ENCODE assay signal across 24 cellular contexts in the genomic region with DNA sequence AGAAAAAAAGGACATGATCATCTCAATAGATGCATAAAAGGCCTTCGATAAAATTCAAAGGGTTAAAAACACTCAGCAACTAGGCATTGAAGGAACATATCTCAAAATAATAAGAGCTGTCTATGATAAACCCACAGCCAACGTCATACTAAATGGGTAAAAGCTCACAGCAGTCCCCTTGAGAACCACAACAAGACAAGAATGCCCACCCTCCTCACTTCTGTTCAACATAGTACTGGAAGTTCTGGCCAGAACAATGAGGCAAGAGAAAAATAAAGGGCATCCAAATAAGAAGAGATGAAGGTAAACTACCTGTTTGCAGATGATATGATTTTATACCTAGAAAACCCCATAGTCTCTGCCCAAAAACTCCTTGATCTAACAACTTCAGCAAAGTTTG.
A peak's percentile ranks its signal among the peaks of the same experiment; 100 is the strongest.
DNase-seq lines count a peak whose midpoint lies in the region; ATAC-seq lines count a peak whose summit lies in the region.
"Had no signal": no experiment of that assay in that cellular context is flagged by ENCODE, and none has a peak within 500 bp of the region (broad histone marks: within the 10 kb centered on the region; RNA-seq: fewer than 3 reads in every experiment).

No MANE protein-coding gene starts in this region.

- H3K9me3 ChIP-seq in naive thymus-derived CD4-positive, alpha-beta T cell (ENCODE audit: control insufficient read depth in 2 of 3, low read length in 3 of 3): peaks cover 0 to 6% (median 0%) of the 10 kb centered on the region in 3 experiments
- H3K9me3 ChIP-seq: BE2C, BLaER1 had no signal

- POLR2A ChIA-PET in activated naive CD8-positive, alpha-beta T cell treated with anti-CD3 and anti-CD28 coated beads, Interleukin-2, amount 10 ng/mL, durations not matched to agents 7 days and 5 days (lab: Charles Lee): no interaction called here
- POLR2A ChIA-PET in naive thymus-derived CD4-positive, alpha-beta T cell (lab: Charles Lee): no interaction called here

- ATAC-seq in activated naive CD8-positive, alpha-beta T cell treated with anti-CD3 and anti-CD28 coated beads, Interleukin-2, amount 10 ng/mL, durations not matched to agents 7 days and 5 days (ENCODE audit: low read depth): no peak
- ATAC-seq in activated naive CD8-positive, alpha-beta T cell treated with anti-CD3 and anti-CD28 coated beads, Interleukin-2, amount 50 U/mL, for 24 hours: no peak
- ATAC-seq in naive thymus-derived CD4-positive, alpha-beta T cell: no peak
- no peak for ATAC-seq in HG03196 (IDR thresholded peaks at IDR 0.05; ENCODE audit: unreplicated experiment)
- ATAC-seq: GM12878 had no signal

- peaks cover 47% of the 10 kb centered on the region for H3K9me3 Mint-ChIP-seq in activated naive CD4-positive, alpha-beta T cell treated with anti-CD3 and anti-CD28 coated beads, Interleukin-2, amount 10 ng/mL, durations not matched to agents 7 days and 5 days
- peaks cover 9% of the 10 kb centered on the region for H3K9me3 Mint-ChIP-seq in activated naive CD8-positive, alpha-beta T cell treated with anti-CD3 and anti-CD28 coated beads, Interleukin-2, amount 10 ng/mL, durations not matched to agents 7 days and 5 days
- H3K9me3 Mint-ChIP-seq in activated naive CD8-positive, alpha-beta T cell treated with anti-CD3 and anti-CD28 coated beads, Interleukin-2, amount 50 U/mL, for 24 hours: peaks cover 50% of the 10 kb centered on the region
- peaks cover 8 to 63% (median 27%) of the 10 kb centered on the region in 11 donors for H3K9me3 Mint-ChIP-seq in naive thymus-derived CD4-positive, alpha-beta T cell

- no peak overlapping the region for H3K4me3 Mint-ChIP-seq in activated naive CD4-positive, alpha-beta T cell treated with anti-CD3 and anti-CD28 coated beads, Interleukin-2, amount 10 ng/mL, durations not matched to agents 7 days and 5 days
- H3K4me3 Mint-ChIP-seq in activated naive CD8-positive, alpha-beta T cell treated with anti-CD3 and anti-CD28 coated beads, Interleukin-2, amount 10 ng/mL, durations not matched to agents 7 days and 5 days: peak overlapping the region; percentile 4
- H3K4me3 Mint-ChIP-seq in activated naive CD8-positive, alpha-beta T cell treated with anti-CD3 and anti-CD28 coated beads, Interleukin-2, amount 50 U/mL, for 24 hours: no peak overlapping the region
- peak overlapping the region in 3 of 10 donors; percentile 1 to 24 (median 3) for H3K4me3 Mint-ChIP-seq in naive thymus-derived CD4-positive, alpha-beta T cell
- H3K4me3 Mint-ChIP-seq: CD14-positive monocyte; CD4-positive, alpha-beta memory T cell; CD4-positive, CD25-positive, alpha-beta regulatory T cell; CD8-positive, alpha-beta memory T cell had no signal

- peaks cover 90% of the 10 kb centered on the region for H3K4me1 Mint-ChIP-seq in activated naive CD4-positive, alpha-beta T cell treated with anti-CD3 and anti-CD28 coated beads, Interleukin-2, amount 10 ng/mL, durations not matched to agents 7 days and 5 days
- peaks cover 13% of the 10 kb centered on the region for H3K4me1 Mint-ChIP-seq in activated naive CD8-positive, alpha-beta T cell treated with anti-CD3 and anti-CD28 coated beads, Interleukin-2, amount 10 ng/mL, durations not matched to agents 7 days and 5 days
- H3K4me1 Mint-ChIP-seq in activated naive CD8-positive, alpha-beta T cell treated with anti-CD3 and anti-CD28 coated beads, Interleukin-2, amount 50 U/mL, for 24 hours: peaks cover 26% of the 10 kb centered on the region
- H3K4me1 Mint-ChIP-seq in naive thymus-derived CD4-positive, alpha-beta T cell: peaks cover 5 to 88% (median 46%) of the 10 kb centered on the region in 7 donors
- H3K4me1 Mint-ChIP-seq: CD14-positive monocyte had no signal

- H3K27ac Mint-ChIP-seq in activated naive CD4-positive, alpha-beta T cell treated with anti-CD3 and anti-CD28 coated beads, Interleukin-2, amount 10 ng/mL, durations not matched to agents 7 days and 5 days: peak overlapping the region; percentile 81
- H3K27ac Mint-ChIP-seq in activated naive CD8-positive, alpha-beta T cell treated with anti-CD3 and anti-CD28 coated beads, Interleukin-2, amount 10 ng/mL, durations not matched to agents 7 days and 5 days: no peak overlapping the region
- no peak overlapping the region for H3K27ac Mint-ChIP-seq in activated naive CD8-positive, alpha-beta T cell treated with anti-CD3 and anti-CD28 coated beads, Interleukin-2, amount 50 U/mL, for 24 hours
- H3K27ac Mint-ChIP-seq in naive thymus-derived CD4-positive, alpha-beta T cell: peak overlapping the region in 5 of 9 donors; percentile 41 to 89 (median 74)
- H3K27ac Mint-ChIP-seq: CD14-positive monocyte; CD8-positive, alpha-beta memory T cell had no signal

- no peaks in the 10 kb centered on the region for H3K27me3 ChIP-seq in naive thymus-derived CD4-positive, alpha-beta T cell (ENCODE audit: control insufficient read depth in 2 of 2, insufficient read depth in 2 of 2, low read length in 2 of 2)
- H3K27me3 ChIP-seq: BE2C, BLaER1 had no signal

- no peak overlapping the region for H3K27ac ChIP-seq in naive thymus-derived CD4-positive, alpha-beta T cell (ENCODE audit: low read depth, low read length)
- H3K27ac ChIP-seq: BLaER1 had no signal

- H3K36me3 Mint-ChIP-seq in activated naive CD4-positive, alpha-beta T cell treated with anti-CD3 and anti-CD28 coated beads, Interleukin-2, amount 10 ng/mL, durations not matched to agents 7 days and 5 days: peaks cover 54% of the 10 kb centered on the region
- no peaks in the 10 kb centered on the region for H3K36me3 Mint-ChIP-seq in activated naive CD8-positive, alpha-beta T cell treated with anti-CD3 and anti-CD28 coated beads, Interleukin-2, amount 10 ng/mL, durations not matched to agents 7 days and 5 days
- peaks cover 2% of the 10 kb centered on the region for H3K36me3 Mint-ChIP-seq in activated naive CD8-positive, alpha-beta T cell treated with anti-CD3 and anti-CD28 coated beads, Interleukin-2, amount 50 U/mL, for 24 hours (ENCODE audit: low read depth)
- peaks cover 0 to 16% (median 0%) of the 10 kb centered on the region in 5 donors for H3K36me3 Mint-ChIP-seq in naive thymus-derived CD4-positive, alpha-beta T cell
- H3K36me3 Mint-ChIP-seq: CD14-positive monocyte; CD4-positive, CD25-positive, alpha-beta regulatory T cell had no signal

- H3K36me3 ChIP-seq in naive thymus-derived CD4-positive, alpha-beta T cell (ENCODE audit: control insufficient read depth in 2 of 3, insufficient read depth in 3 of 3, low read length in 3 of 3): no peaks in the 10 kb centered on the region
- H3K36me3 ChIP-seq: BE2C, BLaER1 had no signal

- CTCF ChIA-PET in activated naive CD4-positive, alpha-beta T cell treated with anti-CD3 and anti-CD28 coated beads, Interleukin-2, amount 10 ng/mL, durations not matched to agents 7 days and 5 days (lab: Charles Lee): no interaction called here
- CTCF ChIA-PET in naive thymus-derived CD4-positive, alpha-beta T cell (lab: Charles Lee): no interaction called here

- no peak overlapping the region for H3K4me3 ChIP-seq in naive thymus-derived CD4-positive, alpha-beta T cell (ENCODE audit: low read length)
- H3K4me3 ChIP-seq: BLaER1, GM12878 had no signal

- H3K27me3 Mint-ChIP-seq in activated naive CD4-positive, alpha-beta T cell treated with anti-CD3 and anti-CD28 coated beads, Interleukin-2, amount 10 ng/mL, durations not matched to agents 7 days and 5 days: no peaks in the 10 kb centered on the region
- H3K27me3 Mint-ChIP-seq in activated naive CD8-positive, alpha-beta T cell treated with anti-CD3 and anti-CD28 coated beads, Interleukin-2, amount 10 ng/mL, durations not matched to agents 7 days and 5 days: no peaks in the 10 kb centered on the region
- H3K27me3 Mint-ChIP-seq in activated naive CD8-positive, alpha-beta T cell treated with anti-CD3 and anti-CD28 coated beads, Interleukin-2, amount 50 U/mL, for 24 hours: no peaks in the 10 kb centered on the region
- no peaks in the 10 kb centered on the region for H3K27me3 Mint-ChIP-seq in naive thymus-derived CD4-positive, alpha-beta T cell
- H3K27me3 Mint-ChIP-seq: CD4-positive, alpha-beta memory T cell; CD4-positive, CD25-positive, alpha-beta regulatory T cell; CD8-positive, alpha-beta memory T cell had no signal

- no peak for DNase-seq in activated naive CD4-positive, alpha-beta T cell treated with anti-CD3 and anti-CD28 coated beads, Interleukin-2, amount 10 ng/mL, durations not matched to agents 7 days and 5 days
- DNase-seq in activated naive CD4-positive, alpha-beta T cell treated with anti-CD3 and anti-CD28 coated beads, Interleukin-2, amount 50 U/mL, for 16 hours: no peak
- DNase-seq in activated naive CD8-positive, alpha-beta T cell treated with anti-CD3 and anti-CD28 coated beads, Interleukin-2, amount 10 ng/mL, durations not matched to agents 7 days and 5 days: no peak
- DNase-seq in activated naive CD8-positive, alpha-beta T cell treated with anti-CD3 and anti-CD28 coated beads, Interleukin-2, amount 50 U/mL, for 24 hours: no peak
- peak in 2 of 9 donors; percentile 13 to 37 for DNase-seq in naive thymus-derived CD4-positive, alpha-beta T cell
- DNase-seq: 8988T; ACHN; BE2C; C1 segment of cervical spinal cord; CD4-positive, alpha-beta memory T cell; CD4-positive, CD25-positive, alpha-beta regulatory T cell; COR-L47; DMS 273 treated with DMSO at 0.1 percent for 48 hours; DMS153; DMS53; DMS79; DND-41; EL; GDM1 had no signal

- intact Hi-C loops in naive thymus-derived CD4-positive, alpha-beta T cell (cut with micrococcal nuclease): no loop called here

- peaks cover 11 to 17% of the 10 kb centered on the region in 2 donors for H3K4me1 ChIP-seq in naive thymus-derived CD4-positive, alpha-beta T cell (ENCODE audit: control insufficient read depth in 2 of 2, insufficient read depth in 2 of 2, low read length in 2 of 2)
- H3K4me1 ChIP-seq: BE2C had no signal

Comparison
In these comparisons a context has a peak if more than half of its experiments do, and no peak if none do; other contexts are left out.
1. H3K27ac Mint-ChIP-seq: peak in activated naive CD4-positive, alpha-beta T cell treated with anti-CD3 and anti-CD28 coated beads, Interleukin-2, amount 10 ng/mL, durations not matched to agents 7 days and 5 days (single experiment) and naive thymus-derived CD4-positive, alpha-beta T cell (5 of 9); none in activated naive CD8-positive, alpha-beta T cell treated with anti-CD3 and anti-CD28 coated beads, Interleukin-2, amount 10 ng/mL, durations not matched to agents 7 days and 5 days (single experiment) and activated naive CD8-positive, alpha-beta T cell treated with anti-CD3 and anti-CD28 coated beads, Interleukin-2, amount 50 U/mL, for 24 hours (single experiment).